8 cellular contexts compared by ENCODE assay signal in the genomic region with DNA sequence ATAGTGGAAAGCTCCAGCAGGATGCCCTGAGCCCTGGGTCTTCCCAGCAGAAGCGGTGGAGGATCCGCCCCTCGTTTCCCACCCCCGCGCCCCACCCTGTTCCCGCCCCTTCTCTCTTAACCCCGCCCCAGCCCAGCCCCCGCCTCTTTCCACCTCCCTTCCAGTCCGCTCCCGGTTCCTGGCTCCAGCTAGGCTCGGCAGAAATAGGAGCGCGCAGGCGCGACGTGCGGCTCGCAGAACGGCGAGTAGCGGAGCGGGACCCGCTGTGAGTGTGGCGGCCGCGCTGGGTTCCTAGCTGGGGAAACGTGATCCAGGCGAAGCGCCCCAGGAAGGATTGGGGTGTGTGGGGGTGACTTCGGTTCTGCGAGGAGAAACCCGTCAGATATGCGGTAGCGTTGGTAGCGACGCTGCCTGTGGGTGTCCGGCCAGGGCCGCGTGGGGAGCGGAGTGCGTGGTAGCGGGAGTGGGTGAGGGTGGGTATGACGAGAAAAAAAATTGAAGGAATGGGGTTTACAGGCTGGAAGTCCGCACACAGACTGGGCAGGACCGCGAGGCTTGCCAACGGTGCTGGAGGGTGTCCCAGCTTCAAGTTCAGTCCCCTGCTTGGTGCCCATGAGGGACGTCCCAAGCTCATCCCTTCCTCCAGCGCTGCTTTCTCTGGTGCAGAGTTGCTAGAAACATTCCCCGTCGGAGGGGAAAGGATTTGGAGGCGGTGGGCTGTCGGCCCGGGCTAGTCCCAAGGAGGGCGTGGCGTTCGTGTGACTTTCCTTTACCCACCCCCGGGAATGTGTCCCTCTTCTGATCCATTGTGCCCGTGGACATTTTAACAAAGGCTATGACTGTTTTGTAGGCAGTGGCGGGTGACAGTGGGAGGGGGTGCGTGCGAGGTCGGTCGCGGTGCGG. TPM values are rescaled to one million over a fixed set of nuclear protein-coding genes. Genes with fewer than 3 reads are reported as not detected.
DNase-seq lines count a peak whose midpoint lies in the region; ATAC-seq and TF ChIP-seq lines count a peak whose summit lies in the region.

Gene PRRG1 (plus strand): TSS at position 234 of the 903 bp plus-strand sequence. CDS start 56,886 bp downstream, outside the sequence.

- ATAC-seq in gastrocnemius medialis, result peak; percentile 80 to 89
- no peak for ATAC-seq in HG02571 (IDR thresholded peaks at IDR 0.05; ENCODE audit: unreplicated experiment)

- H3K9me3 ChIP-seq in colonic mucosa (no peaks in the 10 kb centered on the region), gastrocnemius medialis (no peaks in the 10 kb centered on the region)

- peak within 1 kb of the TSS; percentile 74 for H3K27ac ChIP-seq in colonic mucosa
- H3K27ac ChIP-seq in gastrocnemius medialis, result peak within 1 kb of the TSS; percentile 85 to 92 (median 88)

- peak within 1 kb of the TSS; percentile 66 to 74 for H3K9ac ChIP-seq in colonic mucosa (ENCODE audit: low read depth in 2 of 2, low read length in 2 of 2)

- H3K4me3 Mint-ChIP-seq in activated T-cell treated with anti-CD3 and anti-CD28 coated beads, Interleukin-2, amount 50 U/mL, for 24 hours, result peak within 1 kb of the TSS; percentile 41

- no peaks in the 10 kb centered on the region for H3K36me3 Mint-ChIP-seq in activated T-cell treated with anti-CD3 and anti-CD28 coated beads, Interleukin-2, amount 50 U/mL, for 24 hours (ENCODE audit: low read depth)

- intact Hi-C loops in colonic mucosa (cut with DNase I) (no loop called here), gastrocnemius medialis (cut with DNase I; ENCODE audit: low total_unique reads) (no loop called here)

- peaks cover 79% of the 10 kb centered on the region for H3K27me3 Mint-ChIP-seq in activated T-cell treated with anti-CD3 and anti-CD28 coated beads, Interleukin-2, amount 50 U/mL, for 24 hours

- H3K9me3 Mint-ChIP-seq in activated T-cell treated with anti-CD3 and anti-CD28 coated beads, Interleukin-2, amount 50 U/mL, for 24 hours, result no peaks in the 10 kb centered on the region

- H3K4me1 Mint-ChIP-seq in activated T-cell treated with anti-CD3 and anti-CD28 coated beads, Interleukin-2, amount 50 U/mL, for 24 hours (ENCODE audit: low read depth), result peaks cover 9% of the 10 kb centered on the region

- H3K4me3 ChIP-seq in colonic mucosa (peak within 1 kb of the TSS; percentile 47), gastrocnemius medialis (peak within 1 kb of the TSS; percentile 55 to 78 (median 72))

- TF ChIP-seq POLR2A in gastrocnemius medialis (IDR thresholded peaks at IDR 0.05), result peak; percentile 77 to 83

- H3K27me3 ChIP-seq in colonic mucosa (no peaks in the 10 kb centered on the region), gastrocnemius medialis (no peaks in the 10 kb centered on the region)

- no peak within 1 kb of the TSS for H3K27ac Mint-ChIP-seq in activated T-cell treated with anti-CD3 and anti-CD28 coated beads, Interleukin-2, amount 50 U/mL, for 24 hours

- H3K4me1 ChIP-seq in colonic mucosa (no peaks in the 10 kb centered on the region), gastrocnemius medialis (peaks cover 16 to 26% of the 10 kb centered on the region in 2 donors)

- in situ Hi-C loops in gastrocnemius medialis (cut with MboI; ENCODE audit: low sequenced_read_pairs in 4 of 4), result no loop called here

- TF ChIP-seq CTCF in colonic mucosa (IDR thresholded peaks at IDR 0.05) (no peak), gastrocnemius medialis (IDR thresholded peaks at IDR 0.05 in 4 of 5, conservative IDR thresholded peaks at IDR 0.05 in 1 of 5) (no peak)

- no peaks in the 10 kb centered on the region for H3K36me3 ChIP-seq in colonic mucosa
- no peaks in the 10 kb centered on the region for H3K36me3 ChIP-seq in gastrocnemius medialis

- DNase-seq in activated T-cell treated with anti-CD3 and anti-CD28 coated beads, Interleukin-2, amount 50 U/mL, for 24 hours, result no peak
- DNase-seq in activated T-cell treated with anti-CD3 and anti-CD28 coated beads, Interleukin-2, amount 50 U/mL, for 1 hour, result no peak
- DNase-seq in NCI-H82 (lab: John Stamatoyannopoulos, UW) (peak; percentile 91), colonic mucosa (peak; percentile 78), islet precursor cell (peak; percentile 96), gastrocnemius medialis (peak; percentile 65 to 76), RPMI8226 (no peak)

RNA-seq across cellular contexts. Expression of gene PRRG1, which starts in this region (rescaled TPM):
- total RNA-seq in colonic mucosa (10 to 100 TPM in 1 of 2 donors, 1 to 10 TPM in 1; 5.4 to 15.0 TPM), gastrocnemius medialis (10 to 100 TPM in 2 of 4 donors, 1 to 10 TPM in 2; 8.2 to 20.0 (median 10.1) TPM)

Comparison
In these comparisons a context has a peak if more than half of its experiments do, and no peak if none do; other contexts are left out.
1. DNase-seq: peak in NCI-H82 (single experiment), colonic mucosa (single experiment), islet precursor cell (single experiment) and gastrocnemius medialis (2 of 2); none in activated T-cell treated with anti-CD3 and anti-CD28 coated beads, Interleukin-2, amount 50 U/mL, for 24 hours (single experiment), activated T-cell treated with anti-CD3 and anti-CD28 coated beads, Interleukin-2, amount 50 U/mL, for 1 hour (single experiment) and RPMI8226 (single experiment).